ENCODE assay signal across 23 cellular contexts in the genomic region with DNA sequence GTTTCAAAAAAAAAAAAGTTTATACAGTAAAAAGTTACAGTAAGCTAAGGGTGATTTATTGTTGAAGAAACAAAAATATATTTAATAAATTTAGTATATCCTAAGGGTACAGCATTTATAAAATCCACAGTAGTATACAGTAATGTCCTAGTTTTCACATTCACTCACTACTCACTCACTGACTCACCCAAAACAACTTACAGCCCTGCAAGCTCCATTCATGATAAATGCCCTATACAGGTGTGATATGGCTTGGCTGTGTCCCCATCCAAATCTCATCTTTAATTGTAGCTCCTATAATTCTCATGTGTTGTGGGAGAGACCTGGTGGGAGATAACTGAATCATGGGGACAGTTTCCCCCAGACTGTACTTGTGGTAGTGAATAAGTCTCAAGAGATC.
DNase-seq lines count a peak whose midpoint lies in the region; ATAC-seq and TF ChIP-seq lines count a peak whose summit lies in the region.
"Had no signal": no experiment of that assay in that cellular context is flagged by ENCODE, and none has a peak within 500 bp of the region (broad histone marks: within the 10 kb centered on the region; RNA-seq: fewer than 3 reads in every experiment).

No MANE protein-coding gene starts in this region.

- no peaks in the 10 kb centered on the region for H4K20me1 ChIP-seq in PC-3 (ENCODE audit: low read length)
- H4K20me1 ChIP-seq: BLaER1 had no signal

- H2AFZ ChIP-seq in PC-3 (ENCODE audit: low read length) = no peak overlapping the region

- no peaks in the 10 kb centered on the region; the same call in 1 of the 2 replicates for H3K9me3 ChIP-seq in PC-3 (ENCODE audit: low read length)

- POLR2A ChIA-PET in PC-3 (lab: Charles Lee; ENCODE audit: unreplicated experiment) = no interaction called here

- intact Hi-C loops in PC-3 (cut with micrococcal nuclease) = no loop called here

- no peaks in the 10 kb centered on the region for H3K9me2 ChIP-seq in PC-3 (replicated peaks; ENCODE audit: low read length)

- BruUV-seq in PC-3 (replicated peaks; lab: Mats Ljungman, UMichigan) = no TSS peak

- H3K27me3 Mint-ChIP-seq in activated T-helper 17 cell treated with anti-CD3 and anti-CD28 coated beads, Interleukin-2, amount 50 U/mL, for 72 hours = no peaks in the 10 kb centered on the region
- no peaks in the 10 kb centered on the region for H3K27me3 Mint-ChIP-seq in effector memory CD8-positive, alpha-beta T cell
- H3K27me3 Mint-ChIP-seq: CD4-positive, alpha-beta memory T cell; CD4-positive, CD25-positive, alpha-beta regulatory T cell; CD8-positive, alpha-beta memory T cell had no signal

- no peaks in the 10 kb centered on the region for H3K4me1 ChIP-seq in PC-3 (ENCODE audit: insufficient read depth, low read length)
- H3K4me1 ChIP-seq: BE2C, BLaER1 had no signal

- H3K4me2 ChIP-seq in PC-3 (ENCODE audit: low read length) = no peak overlapping the region
- H3K4me2 ChIP-seq: BLaER1 had no signal

- CTCF ChIA-PET in PC-3 (lab: Charles Lee) = no interaction called here

- TF ChIP-seq CTCF in PC-3 (conservative IDR thresholded peaks at IDR 0.05; ENCODE audit: low read depth, low read length) = no peak

- no peaks in the 10 kb centered on the region for H3K27me3 ChIP-seq in PC-3 (ENCODE audit: low read length)
- H3K27me3 ChIP-seq: BE2C, BLaER1 had no signal

- peaks cover 80% of the 10 kb centered on the region for H3K36me3 Mint-ChIP-seq in activated T-helper 17 cell treated with anti-CD3 and anti-CD28 coated beads, Interleukin-2, amount 50 U/mL, for 72 hours (ENCODE audit: low read depth)
- H3K36me3 Mint-ChIP-seq in effector memory CD8-positive, alpha-beta T cell (ENCODE audit: insufficient read depth) = peaks cover 87% of the 10 kb centered on the region
- H3K36me3 Mint-ChIP-seq: CD14-positive monocyte had no signal

- H3K27ac ChIP-seq in PC-3 (ENCODE audit: low read length) = no peak overlapping the region
- H3K27ac ChIP-seq: BLaER1 had no signal

- H3K27ac Mint-ChIP-seq in activated T-helper 17 cell treated with anti-CD3 and anti-CD28 coated beads, Interleukin-2, amount 50 U/mL, for 72 hours = peak overlapping the region; percentile 14
- peak overlapping the region; percentile 25 to 30 for H3K27ac Mint-ChIP-seq in effector memory CD8-positive, alpha-beta T cell
- H3K27ac Mint-ChIP-seq: CD14-positive monocyte; CD4-positive, CD25-positive, alpha-beta regulatory T cell had no signal

- DNase-seq in effector memory CD8-positive, alpha-beta T cell = no peak
- no peak for DNase-seq in NCI-H774 (lab: John Stamatoyannopoulos, UW)
- no peak for DNase-seq in PC-3
- DNase-seq in T-helper 9 cell = no peak
- DNase-seq: 8988T; ACHN; BE2C; C1 segment of cervical spinal cord; CD4-positive, alpha-beta memory T cell; CD4-positive, CD25-positive, alpha-beta regulatory T cell; CD8-positive, alpha-beta memory T cell; COR-L47; DMS 273 treated with DMSO at 0.1 percent for 48 hours; DMS153; DMS53; DMS79; DND-41; EL; GDM1 had no signal

- no peaks in the 10 kb centered on the region for H3K36me3 ChIP-seq in PC-3 (ENCODE audit: low read depth, low read length)
- H3K36me3 ChIP-seq: BE2C, BLaER1 had no signal

- H3F3A ChIP-seq in PC-3 (ENCODE audit: low read length, unreplicated experiment) = no peaks in the 10 kb centered on the region

- peaks cover 10% of the 10 kb centered on the region for H3K4me1 Mint-ChIP-seq in activated T-helper 17 cell treated with anti-CD3 and anti-CD28 coated beads, Interleukin-2, amount 50 U/mL, for 72 hours
- peaks cover 19 to 40% of the 10 kb centered on the region in 2 donors for H3K4me1 Mint-ChIP-seq in effector memory CD8-positive, alpha-beta T cell (ENCODE audit: low read depth in 2 of 2)
- H3K4me1 Mint-ChIP-seq: CD14-positive monocyte had no signal

- H3K9ac ChIP-seq in PC-3 (ENCODE audit: low read length) = no peak overlapping the region
- H3K9ac ChIP-seq: BLaER1 had no signal

- H3K79me2 ChIP-seq in PC-3 (ENCODE audit: low read length) = no peaks in the 10 kb centered on the region

- H3K9me3 Mint-ChIP-seq in activated T-helper 17 cell treated with anti-CD3 and anti-CD28 coated beads, Interleukin-2, amount 50 U/mL, for 72 hours = peaks cover 13% of the 10 kb centered on the region
- peaks cover 9 to 32% of the 10 kb centered on the region in 2 donors for H3K9me3 Mint-ChIP-seq in effector memory CD8-positive, alpha-beta T cell

- ATAC-seq in activated T-helper 17 cell treated with anti-CD3 and anti-CD28 coated beads, Interleukin-2, amount 50 U/mL, for 72 hours (replicated peaks) = peak; percentile 78
- no peak for ATAC-seq in effector memory CD8-positive, alpha-beta T cell (replicated peaks)
- no peak for ATAC-seq in PC-3
- ATAC-seq: GM12878 had no signal

- no peak overlapping the region for H3K4me3 Mint-ChIP-seq in activated T-helper 17 cell treated with anti-CD3 and anti-CD28 coated beads, Interleukin-2, amount 50 U/mL, for 72 hours
- H3K4me3 Mint-ChIP-seq in effector memory CD8-positive, alpha-beta T cell = no peak overlapping the region
- H3K4me3 Mint-ChIP-seq: CD14-positive monocyte; CD4-positive, alpha-beta memory T cell; CD4-positive, CD25-positive, alpha-beta regulatory T cell had no signal

- H3K4me3 ChIP-seq in PC-3 (ENCODE audit: low read length) = no peak overlapping the region
- H3K4me3 ChIP-seq: BLaER1, GM12878 had no signal
